Comparison of ENCODE assay signal across 8 cellular contexts in the genomic region with DNA sequence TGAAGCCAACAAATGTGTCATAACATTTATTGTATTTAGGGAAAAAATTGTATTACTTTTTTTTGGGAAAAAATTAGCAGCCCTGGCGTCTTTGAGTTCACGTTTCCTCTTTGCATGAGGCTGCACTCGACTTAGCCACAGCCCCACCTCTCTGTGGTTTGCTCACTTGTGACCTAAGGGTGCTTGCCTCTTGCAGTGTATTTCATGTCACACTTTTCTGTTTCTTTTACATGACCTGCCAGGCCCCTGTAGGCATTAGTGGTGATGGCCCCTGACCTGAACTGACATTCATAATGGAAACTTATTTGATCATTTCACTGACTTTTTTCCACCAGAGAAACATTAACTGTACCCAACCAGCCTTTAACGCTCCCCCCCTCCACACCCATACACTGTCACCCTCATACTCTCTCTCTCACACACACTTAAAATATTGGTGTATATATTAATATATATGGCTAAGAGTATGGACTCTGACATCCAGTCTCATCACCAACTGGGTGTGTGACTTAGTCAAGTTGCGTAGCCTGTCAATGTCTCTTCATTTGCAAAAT.
DNase-seq lines count a peak whose midpoint lies in the region; ATAC-seq and FAIRE-seq lines count a peak whose summit lies in the region.

No MANE protein-coding gene starts in this region.

- POLR2A ChIA-PET in activated CD4-positive, alpha-beta T cell treated with anti-CD3 and anti-CD28 coated beads for 36 hours (lab: Charles Lee) = no interaction called here

- peak; percentile 28 for DNase-seq in GM19239 (ENCODE audit: insufficient read length, low spot score)
- DNase-seq in activated CD4-positive, alpha-beta T cell treated with anti-CD3 and anti-CD28 coated beads for 36 hours = peak; percentile 85
- DNase-seq in medulla oblongata (ENCODE audit: extremely low spot score) = peak; percentile 12
- no peak for DNase-seq in OCI-M2 (lab: John Stamatoyannopoulos, UW; ENCODE audit: unreplicated experiment)
- no peak for DNase-seq in 8988T
- DNase-seq in NCI-H526 treated with DMSO at 0.1 percent for 48 hours (lab: John Stamatoyannopoulos, UW) = no peak
- no peak for DNase-seq in DMS79 treated with DMSO at 0.1 percent for 48 hours (lab: John Stamatoyannopoulos, UW)

- H3K27me3 Mint-ChIP-seq in activated CD4-positive, alpha-beta T cell treated with anti-CD3 and anti-CD28 coated beads for 36 hours = no peaks in the 10 kb centered on the region

- H3K36me3 Mint-ChIP-seq in activated CD4-positive, alpha-beta T cell treated with anti-CD3 and anti-CD28 coated beads for 36 hours (ENCODE audit: low read depth) = peaks cover 36% of the 10 kb centered on the region

- H3K4me3 Mint-ChIP-seq in activated CD4-positive, alpha-beta T cell treated with anti-CD3 and anti-CD28 coated beads for 36 hours = peak overlapping the region; percentile 46

- H3K9me3 Mint-ChIP-seq in activated CD4-positive, alpha-beta T cell treated with anti-CD3 and anti-CD28 coated beads for 36 hours (ENCODE audit: low read depth) = no peaks in the 10 kb centered on the region

- CTCF ChIA-PET in activated CD4-positive, alpha-beta T cell treated with anti-CD3 and anti-CD28 coated beads for 36 hours (lab: Charles Lee) = interaction anchor here (0.5 to 1.4 kb wide), 3 partner anchors 10 to 105 kb away, joined by 3 to 4 read pairs (median 4); no protein-coding TSS in a partner anchor

- H3K27ac Mint-ChIP-seq in activated CD4-positive, alpha-beta T cell treated with anti-CD3 and anti-CD28 coated beads for 36 hours = peak overlapping the region; percentile 90

- intact Hi-C loops in activated CD4-positive, alpha-beta T cell treated with anti-CD3 and anti-CD28 coated beads for 36 hours (cut with DNase I, micrococcal nuclease) = no loop called here

- FAIRE-seq in GM19239 (lab: Jason Lieb, UNC) = peak; percentile 59

- ATAC-seq in HG03135 (IDR thresholded peaks at IDR 0.05; ENCODE audit: unreplicated experiment) = peak; percentile 78
- ATAC-seq in activated CD4-positive, alpha-beta T cell treated with anti-CD3 and anti-CD28 coated beads for 36 hours = peak; percentile 90

- peaks cover 96% of the 10 kb centered on the region for H3K4me1 Mint-ChIP-seq in activated CD4-positive, alpha-beta T cell treated with anti-CD3 and anti-CD28 coated beads for 36 hours

Comparison
In these comparisons a context has a peak if more than half of its experiments do, and no peak if none do; other contexts are left out.
1. DNase-seq: peak in GM19239 (single experiment), activated CD4-positive, alpha-beta T cell treated with anti-CD3 and anti-CD28 coated beads for 36 hours (single experiment) and medulla oblongata (single experiment); none in OCI-M2 (single experiment), 8988T (single experiment), NCI-H526 treated with DMSO at 0.1 percent for 48 hours (single experiment) and DMS79 treated with DMSO at 0.1 percent for 48 hours (single experiment).